10 cellular contexts compared by ENCODE assay signal in the genomic region with DNA sequence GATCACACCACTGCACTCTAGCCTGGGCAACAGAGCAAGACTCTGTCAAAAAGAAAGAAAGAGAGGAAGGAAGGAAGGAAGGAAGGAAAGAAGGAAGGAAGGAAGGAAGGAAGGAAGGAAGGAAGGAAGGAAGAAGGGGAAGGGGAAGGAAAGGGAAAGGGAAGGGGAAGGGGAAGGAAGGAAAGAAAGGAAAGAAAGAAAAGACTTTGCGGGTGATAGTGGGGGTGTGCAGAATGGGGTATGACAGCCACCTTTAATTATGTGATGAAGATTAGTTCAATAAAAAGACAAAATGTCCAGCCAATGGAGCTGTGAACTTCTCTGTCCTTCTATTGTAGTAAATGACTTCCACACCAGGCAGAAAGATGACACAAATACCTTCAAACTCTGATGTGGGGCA.
"Had no signal": no experiment of that assay in that cellular context is flagged by ENCODE, and none has a peak within 500 bp of the region (broad histone marks: within the 10 kb centered on the region; RNA-seq: fewer than 3 reads in every experiment).

No MANE protein-coding gene starts in this region.

- DNase-seq: H9, HCEC 1CT, HFFc6, IMR-90, KBM-7 had no signal

- H3K9ac ChIP-seq: KMS-11 had no signal

- H3K27ac ChIP-seq: HL-60, KMS-11 had no signal

- H2AFZ ChIP-seq: GM23338 had no signal

- H3K4me2 ChIP-seq: GM23338, KMS-11 had no signal

- FAIRE-seq: H1, H54 had no signal

- H3K4me3 ChIP-seq: GM23338 had no signal
